In genomic region chr2:216492951-216493685, GRCh38 we compare ENCODE assay signal across 12 cellular contexts. TPM values are rescaled to one million over a fixed set of nuclear protein-coding genes. Genes with fewer than 3 reads are reported as not detected.
A peak's percentile ranks its signal among the peaks of the same experiment; 100 is the strongest.
DNase-seq lines count a peak whose midpoint lies in the region; ATAC-seq, FAIRE-seq and TF ChIP-seq lines count a peak whose summit lies in the region.
"Had no signal": no experiment of that assay in that cellular context is flagged by ENCODE, and none has a peak within 500 bp of the region (broad histone marks: within the 10 kb centered on the region; RNA-seq: fewer than 3 reads in every experiment).

No MANE protein-coding gene starts in this region.

- RAD21 ChIA-PET in GM12878 (lab: Charles Lee; ENCODE audit: unreplicated experiment) = no interaction called here

- H3K4me1 ChIP-seq in GM12878 (ENCODE audit: control insufficient read depth, insufficient read depth, low read length) = peaks cover 36% of the 10 kb centered on the region

- no peak for TF ChIP-seq RAD21 in GM12878 (IDR thresholded peaks at IDR 0.05; ENCODE audit: insufficient read depth, low read depth, low read length)

- H3K4me2 ChIP-seq in GM12878 (ENCODE audit: control insufficient read depth, insufficient read depth) = peak overlapping the region; percentile 17

- TF ChIP-seq CTCF in GM12878 (IDR thresholded peaks at IDR 0.05 in 2 of 3, conservative IDR thresholded peaks at IDR 0.05 in 1 of 3; ENCODE audit: control insufficient read depth in 2 of 3, extremely low read depth in 1 of 3, insufficient read depth in 1 of 3, low read depth in 3 of 3, low read length in 3 of 3) = no peak

- CTCF ChIA-PET in GM12878 (lab: Yijun Ruan, JAX) = interaction anchor here (0.5 to 1.5 kb wide), 5 partner anchors 11 to 487 kb away, joined by 3 to 4 read pairs (median 3); no protein-coding TSS in a partner anchor

- SMC1A ChIA-PET in GM12878 (lab: Charles Lee; ENCODE audit: uncharacterized antibody, unreplicated experiment) = interaction anchor here (0.6 to 2.5 kb wide), 6 partner anchors 25 to 298 kb away, joined by 3 to 9 read pairs (median 3); no protein-coding TSS in a partner anchor

- no peaks in the 10 kb centered on the region for H3K9me3 ChIP-seq in GM12878 (replicated peaks; ENCODE audit: control insufficient read depth, insufficient read depth, low read length)
- H3K9me3 ChIP-seq: esophagus muscularis mucosa, ovary had no signal

- no TSS peak for BruUV-seq in GM12878 (replicated peaks; lab: Mats Ljungman, UMichigan)

- TF ChIP-seq EP300 in GM12878 (IDR thresholded peaks at IDR 0.05; ENCODE audit: borderline replicate concordance in 1 of 2, control insufficient read depth in 1 of 2, low read depth in 2 of 2, low read length in 2 of 2) = no peak

- 0 out of 2 replicates have a peak overlapping the region, but pooled peaks have one; percentile 31 for H3K9ac ChIP-seq in GM12878 (ENCODE audit: control insufficient read depth, insufficient read depth, low read length)

- H3K27ac ChIP-seq in GM12878 (ENCODE audit: control insufficient read depth, insufficient read depth) = peak overlapping the region; percentile 82
- H3K27ac ChIP-seq: esophagus muscularis mucosa, ovary had no signal

- peak; percentile 11; the same call in 2 of the 3 replicates for ATAC-seq in GM12878
- no peak for ATAC-seq in HG02678 (IDR thresholded peaks at IDR 0.05; ENCODE audit: unreplicated experiment)

- H3K79me2 ChIP-seq in GM12878 (ENCODE audit: control insufficient read depth, insufficient read depth, low read length) = peaks cover 12% of the 10 kb centered on the region

- H2AFZ ChIP-seq in GM12878 (ENCODE audit: control insufficient read depth, low read depth, low read length) = peak overlapping the region; percentile 15

- H4K20me1 ChIP-seq in GM12878 (ENCODE audit: control insufficient read depth, insufficient read depth) = no peaks in the 10 kb centered on the region

- TF ChIP-seq POLR2A in GM12878 (IDR thresholded peaks at IDR 0.05; ENCODE audit: low read depth, low read length) = no peak

- POLR2A ChIA-PET in GM12878 (lab: Charles Lee) = interaction anchor here (1.1 kb wide), 1 partner anchor 29 kb away, joined by 3 read pairs; no protein-coding TSS in a partner anchor

- no peak overlapping the region for H3K4me3 ChIP-seq in GM12878
- H3K4me3 ChIP-seq: esophagus muscularis mucosa, ovary had no signal

- intact Hi-C loops in GM12878 (cut with micrococcal nuclease; ENCODE audit: unreplicated experiment) = loop anchor here (10.0 kb wide), 1 partner anchor 458 kb away; no protein-coding TSS in a partner anchor

- WGBS in GM12878 (ENCODE audit: insufficient coverage, insufficient replicate concordance, low lambda C conversion rate, missing lambda C conversion rate) = 20% methylated on average over 5 of the region's 5 CpGs

- DNase-seq in AG20443 (ENCODE audit: low spot score) (peak; percentile 73), HT1080 (ENCODE audit: low read depth) (peak; percentile 97), GM12878 (ENCODE audit: low read depth, low spot score) (no peak), middle frontal gyrus (ENCODE audit: extremely low spot score, low spot score) (peak; percentile 20), GM19240 (ENCODE audit: insufficient read length, low spot score) (no peak)
- no peak for DNase-seq in stimulated activated naive CD4-positive, alpha-beta T cell (lab: John Stamatoyannopoulos, UW)
- DNase-seq in activated naive CD4-positive, alpha-beta T cell treated with anti-CD3 and anti-CD28 coated beads, Interleukin-2, amount 50 U/mL, for 16 hours = no peak
- DNase-seq: DND-41, Right ventricle myocardium superior had no signal

- H3K27me3 ChIP-seq in GM12878 (replicated peaks in 1 of 2; ENCODE audit: control insufficient read depth in 2 of 2, insufficient read depth in 2 of 2, low read length in 1 of 2) = no peaks in the 10 kb centered on the region
- H3K27me3 ChIP-seq: esophagus muscularis mucosa, ovary had no signal

- FAIRE-seq in GM12878 (lab: Jason Lieb, UNC) = no peak

- H3K36me3 ChIP-seq in GM12878 (ENCODE audit: control insufficient read depth in 2 of 2, insufficient read depth in 2 of 2, low read length in 1 of 2) = no peaks in the 10 kb centered on the region
- H3K36me3 ChIP-seq: esophagus muscularis mucosa, ovary had no signal

- in situ Hi-C loops in GM12878 (cut with MboI) = no loop called here

TF ChIP-seq in GM12878, 131 proteins besides CTCF, POLR2A, EP300 and RAD21:
- TF ChIP-seq MTA3 (IDR thresholded peaks at IDR 0.05; ENCODE audit: borderline replicate concordance, low read length) = 0 out of 2 replicates have a peak, but pooled peaks have one; percentile 13
- TF ChIP-seq ATF3 (IDR thresholded peaks at IDR 0.05; ENCODE audit: borderline replicate concordance, extremely low read depth, low read depth, low read length) = no peak
- peak; percentile 38; the same call in 1 of the 2 replicates for TF ChIP-seq EED (IDR thresholded peaks at IDR 0.05; ENCODE audit: low read depth)
- no peak for TF ChIP-seq CUX1 (IDR thresholded peaks at IDR 0.05; ENCODE audit: insufficient replicate concordance, low read depth, low read length)
- TF ChIP-seq RELB (IDR thresholded peaks at IDR 0.05; ENCODE audit: low read depth) = no peak
- TF ChIP-seq IKZF1 (conservative IDR thresholded peaks at IDR 0.05) = no peak
TF ChIP-seq in GM12878: peak in this region for 2.

RNA-seq across cellular contexts. Expression of gene RPL37A, which starts 5.5 kb away (rescaled TPM):
- 2,842 and 5,277 TPM in 2 replicates for total RNA-seq in HT1080 (2014; rRNA removed; shearing (Covaris generic))
- polyA plus RNA-seq in HT1080 (2015; cell fraction: cytosol; rRNA removed) = 1,886 and 2,167 TPM in 2 replicates
- polyA plus RNA-seq in HT1080 (2015; cell fraction: nucleus; rRNA removed) = 570 and 587 TPM in 2 replicates
- total RNA-seq in GM12878 (2013; cell fraction: nucleolus; rRNA removed) = 278 and 283 TPM in 2 replicates
- total RNA-seq in GM12878 (2014; rRNA removed) = 5,309 and 5,362 TPM in 2 replicates
- total RNA-seq in GM12878 (2014; rRNA removed; fragmentation: Illumina TruSeq; extraction: Trizol) = 6,854 and 6,909 TPM in 2 replicates
- total RNA-seq in GM12878 (2021) = 4,280 and 4,544 TPM in 2 replicates
- 2,141 TPM for polyA plus RNA-seq in GM12878 (2011; ENCODE audit: low read depth)
- polyA plus RNA-seq in GM12878 (2011; rRNA removed) = 3,166 and 4,373 TPM in 2 replicates
- polyA plus RNA-seq in GM12878 (2011; cell fraction: cytosol; rRNA removed) = 2,379 and 2,532 TPM in 2 replicates
- 721 and 1,775 TPM in 2 replicates for polyA plus RNA-seq in GM12878 (2011; cell fraction: nucleus; rRNA removed)
- 10,399 and 10,670 TPM in 2 replicates for polyA plus RNA-seq in GM12878 (2012)
- 6,507 and 6,854 TPM in 2 replicates for polyA plus RNA-seq in GM12878 (2014; fragmentation: Illumina TruSeq; extraction: Trizol)
- polyA plus RNA-seq in GM12878 (2014; fragmentation: Nextera tagmentation; extraction: Ambion mirVana) = 1,000 to 10,000 TPM; 4,917 to 6,297 TPM
- polyA plus RNA-seq in GM12878 (2014; rRNA removed) = 5,304 and 6,998 TPM in 2 replicates
- polyA plus RNA-seq in GM12878 (2016; fragmentation: Nextera tagmentation; extraction: Ambion mirVana) = 1,000 to 10,000 TPM; 2,847 to 3,044 TPM
- 670 and 1,130 TPM in 2 replicates for polyA minus RNA-seq in GM12878 (2011; rRNA and poly(A)+ RNA removed)
- polyA minus RNA-seq in GM12878 (2011; cell fraction: cytosol; rRNA and poly(A)+ RNA removed) = 813 and 892 TPM in 2 replicates
- 231 and 314 TPM in 2 replicates for polyA minus RNA-seq in GM12878 (2011; cell fraction: nucleus; rRNA and poly(A)+ RNA removed)

Comparison
In these comparisons a context has a peak if more than half of its experiments do, and no peak if none do; other contexts are left out.
1. DNase-seq: peak in AG20443 (single experiment), HT1080 (single experiment) and middle frontal gyrus (single experiment); none in GM12878 (single experiment), stimulated activated naive CD4-positive, alpha-beta T cell (0 of 6), GM19240 (single experiment) and activated naive CD4-positive, alpha-beta T cell treated with anti-CD3 and anti-CD28 coated beads, Interleukin-2, amount 50 U/mL, for 16 hours (single experiment).